1 cellular context compared by ENCODE assay signal in the genomic region with DNA sequence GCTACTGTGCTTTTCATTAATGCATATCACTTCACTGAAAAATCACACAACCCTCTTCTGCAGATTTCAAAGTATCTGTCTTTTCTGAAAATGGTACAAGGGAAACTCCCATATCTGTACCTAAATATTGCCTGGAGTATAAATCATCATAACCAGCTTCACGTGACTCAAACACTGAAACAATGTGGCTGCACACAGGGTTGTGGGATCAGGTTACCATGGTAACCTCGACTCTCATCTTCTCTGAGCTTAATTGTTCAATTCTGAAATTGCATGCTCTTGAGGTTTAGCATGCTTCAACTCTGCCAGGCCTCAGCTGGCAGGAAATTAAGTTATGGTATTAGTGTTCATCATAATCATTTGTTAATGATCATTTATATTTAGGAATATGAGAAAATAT.
A peak's percentile ranks its signal among the peaks of the same experiment; 100 is the strongest.
TF ChIP-seq lines count a peak whose summit lies in the region.

No MANE protein-coding gene starts in this region.

TF ChIP-seq in GM12878, 131 proteins besides CTCF, POLR2A, EP300 and RAD21 (continued from another document and continues in another):
- TF ChIP-seq MLLT1 (IDR thresholded peaks at IDR 0.05) (0 out of 2 replicates have a peak, but pooled peaks have one; percentile 14), CHD2 (IDR thresholded peaks at IDR 0.05; ENCODE audit: borderline replicate concordance, low read depth, low read length) (no peak), STAT1 (conservative IDR thresholded peaks at IDR 0.05) (no peak), POLR2AphosphoS2 (IDR thresholded peaks at IDR 0.05; ENCODE audit: low read depth, low read length) (no peak), NFIC (IDR thresholded peaks at IDR 0.05; ENCODE audit: low read depth, low read length) (peak; percentile 49; the same call in 1 of the 2 replicates), BCL11A (IDR thresholded peaks at IDR 0.05; ENCODE audit: low read depth, low read length) (peak; percentile 56; the same call in 1 of the 2 replicates), SUPT20H (IDR thresholded peaks at IDR 0.05; ENCODE audit: borderline replicate concordance, control insufficient read depth, low read depth, low read length) (no peak), ASH2L (IDR thresholded peaks at IDR 0.05; ENCODE audit: borderline replicate concordance, low read depth) (no peak), NKRF (conservative IDR thresholded peaks at IDR 0.05) (no peak), NRF1 (conservative IDR thresholded peaks at IDR 0.05; ENCODE audit: low read depth, low read length) (no peak), CBFB (IDR thresholded peaks at IDR 0.05; ENCODE audit: low read depth) (no peak), MXI1 (IDR thresholded peaks at IDR 0.05; ENCODE audit: low read depth, low read length) (peak; percentile 85), HDAC6 (IDR thresholded peaks at IDR 0.05; ENCODE audit: unreplicated experiment) (no peak), ZNF217 (IDR thresholded peaks at IDR 0.05) (no peak), LARP7 (IDR thresholded peaks at IDR 0.05) (no peak), MTA2 (IDR thresholded peaks at IDR 0.05; ENCODE audit: low read depth) (peak; percentile 68), SMAD1 (IDR thresholded peaks at IDR 0.05; ENCODE audit: low read depth, partially characterized antibody) (peak; percentile 23), ATF7 (IDR thresholded peaks at IDR 0.05; ENCODE audit: low read depth) (peak; percentile 44; the same call in 1 of the 2 replicates), BHLHE40 (IDR thresholded peaks at IDR 0.05; ENCODE audit: borderline replicate concordance in 1 of 2, low read depth in 2 of 2, low read length in 1 of 2) (peak; percentile 92 to 93), USF2 (IDR thresholded peaks at IDR 0.05; ENCODE audit: borderline replicate concordance, low read depth, low read length) (peak; percentile 86), SPI1 (IDR thresholded peaks at IDR 0.05; ENCODE audit: borderline replicate concordance, insufficient read depth, low read depth, low read length) (no peak), PKNOX1 (IDR thresholded peaks at IDR 0.05) (peak; percentile 46), NR2F1 (conservative IDR thresholded peaks at IDR 0.05) (no peak), ATF2 (IDR thresholded peaks at IDR 0.05; ENCODE audit: low read length) (no peak), SKIL (IDR thresholded peaks at IDR 0.05; ENCODE audit: low read depth, poor library complexity, severe bottlenecking) (peak; percentile 55), ZBTB40 (IDR thresholded peaks at IDR 0.05; ENCODE audit: borderline replicate concordance) (peak; percentile 22; the same call in 1 of the 2 replicates), PAX5 (IDR thresholded peaks at IDR 0.05; ENCODE audit: borderline replicate concordance, low read depth, low read length) (0 out of 2 replicates have a peak, but pooled peaks have one; percentile 32), RELB (IDR thresholded peaks at IDR 0.05; ENCODE audit: low read depth) (peak; percentile 46; the same call in 1 of the 2 replicates), EZH2 (IDR thresholded peaks at IDR 0.05; ENCODE audit: borderline replicate concordance, control insufficient read depth, low read depth, low read length) (no peak)
- TF ChIP-seq, protein P1, sequence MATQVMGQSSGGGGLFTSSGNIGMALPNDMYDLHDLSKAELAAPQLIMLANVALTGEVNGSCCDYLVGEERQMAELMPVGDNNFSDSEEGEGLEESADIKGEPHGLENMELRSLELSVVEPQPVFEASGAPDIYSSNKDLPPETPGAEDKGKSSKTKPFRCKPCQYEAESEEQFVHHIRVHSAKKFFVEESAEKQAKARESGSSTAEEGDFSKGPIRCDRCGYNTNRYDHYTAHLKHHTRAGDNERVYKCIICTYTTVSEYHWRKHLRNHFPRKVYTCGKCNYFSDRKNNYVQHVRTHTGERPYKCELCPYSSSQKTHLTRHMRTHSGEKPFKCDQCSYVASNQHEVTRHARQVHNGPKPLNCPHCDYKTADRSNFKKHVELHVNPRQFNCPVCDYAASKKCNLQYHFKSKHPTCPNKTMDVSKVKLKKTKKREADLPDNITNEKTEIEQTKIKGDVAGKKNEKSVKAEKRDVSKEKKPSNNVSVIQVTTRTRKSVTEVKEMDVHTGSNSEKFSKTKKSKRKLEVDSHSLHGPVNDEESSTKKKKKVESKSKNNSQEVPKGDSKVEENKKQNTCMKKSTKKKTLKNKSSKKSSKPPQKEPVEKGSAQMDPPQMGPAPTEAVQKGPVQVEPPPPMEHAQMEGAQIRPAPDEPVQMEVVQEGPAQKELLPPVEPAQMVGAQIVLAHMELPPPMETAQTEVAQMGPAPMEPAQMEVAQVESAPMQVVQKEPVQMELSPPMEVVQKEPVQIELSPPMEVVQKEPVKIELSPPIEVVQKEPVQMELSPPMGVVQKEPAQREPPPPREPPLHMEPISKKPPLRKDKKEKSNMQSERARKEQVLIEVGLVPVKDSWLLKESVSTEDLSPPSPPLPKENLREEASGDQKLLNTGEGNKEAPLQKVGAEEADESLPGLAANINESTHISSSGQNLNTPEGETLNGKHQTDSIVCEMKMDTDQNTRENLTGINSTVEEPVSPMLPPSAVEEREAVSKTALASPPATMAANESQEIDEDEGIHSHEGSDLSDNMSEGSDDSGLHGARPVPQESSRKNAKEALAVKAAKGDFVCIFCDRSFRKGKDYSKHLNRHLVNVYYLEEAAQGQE (IDR thresholded peaks at IDR 0.05; ENCODE audit: low read depth, low read length) = no peak
- TF ChIP-seq, protein P2, sequence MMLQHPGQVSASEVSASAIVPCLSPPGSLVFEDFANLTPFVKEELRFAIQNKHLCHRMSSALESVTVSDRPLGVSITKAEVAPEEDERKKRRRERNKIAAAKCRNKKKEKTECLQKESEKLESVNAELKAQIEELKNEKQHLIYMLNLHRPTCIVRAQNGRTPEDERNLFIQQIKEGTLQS (IDR thresholded peaks at IDR 0.05; ENCODE audit: borderline replicate concordance, extremely low read depth, low read depth, low read length) = 0 out of 2 replicates have a peak, but pooled peaks have one; percentile 34
